10 cellular contexts compared by ENCODE assay signal in the genomic region with DNA sequence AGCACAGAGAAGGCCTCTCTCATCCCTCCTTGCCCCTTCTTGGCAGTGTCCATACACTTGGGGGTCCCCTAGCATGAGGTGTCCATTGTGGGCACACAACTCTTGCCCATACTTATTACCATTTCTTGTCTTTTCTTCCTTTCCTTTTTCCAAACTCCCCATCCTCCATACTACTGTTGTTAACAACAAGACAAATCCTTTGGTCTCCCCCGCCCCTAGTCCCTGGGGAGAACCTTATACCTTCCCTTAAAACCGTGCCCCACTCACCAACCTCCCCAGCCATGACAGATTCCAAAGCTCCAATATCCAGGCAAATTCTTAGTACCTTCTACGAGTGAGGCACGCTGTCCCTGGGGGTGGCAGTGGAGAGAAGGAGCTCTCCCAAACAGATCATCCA.
DNase-seq lines count a peak whose midpoint lies in the region; ATAC-seq and TF ChIP-seq lines count a peak whose summit lies in the region.
"Had no signal": no experiment of that assay in that cellular context is flagged by ENCODE, and none has a peak within 500 bp of the region (broad histone marks: within the 10 kb centered on the region; RNA-seq: fewer than 3 reads in every experiment).

No MANE protein-coding gene starts in this region.

- no peak overlapping the region for H3K14ac ChIP-seq in H9 (ENCODE audit: insufficient read depth, low read length)

- no peak for ATAC-seq in T-cell (replicated peaks in 1 of 4)
- no peak for ATAC-seq in HG03139 (IDR thresholded peaks at IDR 0.05; ENCODE audit: unreplicated experiment)
- ATAC-seq in HG02973 (IDR thresholded peaks at IDR 0.05; ENCODE audit: unreplicated experiment): no peak

- H4K8ac ChIP-seq in H9 (replicated peaks; ENCODE audit: insufficient read length, low read depth, low read length): no peak overlapping the region

- H3K9me3 Mint-ChIP-seq in H9 (0 out of 5 replicates have a peak, but pooled peaks cover 0 to 3% of the 10 kb centered on the region in 2 experiments), T-cell (no peaks in the 10 kb centered on the region)

- no peak overlapping the region for H4K5ac ChIP-seq in H9 (ENCODE audit: insufficient read length, low read depth, low read length)

- no peak overlapping the region for H3K4me3 Mint-ChIP-seq in H9
- H3K4me3 Mint-ChIP-seq in T-cell: peak overlapping the region in 2 of 3 donors; percentile 0 to 65

- no peak overlapping the region for H2BK20ac ChIP-seq in H9 (ENCODE audit: low read depth, low read length, poor library complexity, severe bottlenecking)

- H2BK15ac ChIP-seq in H9 (ENCODE audit: low read depth, low read length): no peak overlapping the region

- H3K9me3 ChIP-seq in H9 (ENCODE audit: control insufficient read depth, low read depth, low read length): no peaks in the 10 kb centered on the region

- peaks cover 10% of the 10 kb centered on the region; the same call in 1 of the 2 replicates for H3K4me1 ChIP-seq in H9 (ENCODE audit: insufficient read depth, low read length)

- WGBS in H9 (ENCODE audit: extremely low coverage, insufficient read length, low lambda C conversion rate): no CpG with 5 or more reads among the region's 4 CpGs

- H3K4ac ChIP-seq in H9 (ENCODE audit: low read depth, low read length): no peak overlapping the region

- no peak overlapping the region for H3K23ac ChIP-seq in H9 (ENCODE audit: insufficient read length, low read depth, low read length)

- no peak overlapping the region for H3K9ac ChIP-seq in H9 (ENCODE audit: extremely low read depth, insufficient read length, low read length)

- H3K27me3 ChIP-seq in H9 (ENCODE audit: insufficient read depth, low read length): no peaks in the 10 kb centered on the region

- DNase-seq in H9: no peak
- DNase-seq in T-cell: no peak
- peak; percentile 47 for DNase-seq in fibroblast of pulmonary artery (ENCODE audit: low read depth)
- no peak for DNase-seq in NCI-H146 (lab: John Stamatoyannopoulos, UW)
- DNase-seq in NCI-H187 treated with DMSO at 0.1 percent for 48 hours (lab: John Stamatoyannopoulos, UW): no peak
- DNase-seq: NCI-H2029 treated with DMSO at 0.1 percent for 48 hours had no signal

- H3K18ac ChIP-seq in H9 (ENCODE audit: insufficient read length, low read depth, low read length): no peak overlapping the region

- no peak overlapping the region for H3K56ac ChIP-seq in H9 (ENCODE audit: insufficient read length, low read depth, low read length)

- no peak overlapping the region for H2BK5ac ChIP-seq in H9 (ENCODE audit: insufficient read length, low read length)

- H3T11ph ChIP-seq in H9 (ENCODE audit: low read length): no peak overlapping the region

- H3K36me3 Mint-ChIP-seq in H9 (ENCODE audit: insufficient read depth in 1 of 3, low read depth in 3 of 3) (no peaks in the 10 kb centered on the region), T-cell (no peaks in the 10 kb centered on the region)

- H3K4me2 ChIP-seq in H9 (ENCODE audit: insufficient read depth, insufficient read length, low read length): no peak overlapping the region

- H3K27me3 Mint-ChIP-seq in H9 (ENCODE audit: low read depth) (no peaks in the 10 kb centered on the region; the same call in none of the 2 replicates), T-cell (peaks cover 0 to 10% of the 10 kb centered on the region in 2 donors)

- TF ChIP-seq CTCF in H9 (conservative IDR thresholded peaks at IDR 0.05) (no peak), fibroblast of pulmonary artery (IDR thresholded peaks at IDR 0.05; ENCODE audit: low read length, missing control alignments) (no peak)

- H2AK5ac ChIP-seq in H9 (ENCODE audit: insufficient read length, low read length): no peak overlapping the region

- no peaks in the 10 kb centered on the region for H3K79me1 ChIP-seq in H9 (ENCODE audit: insufficient read depth, low read depth, low read length, poor library complexity, severe bottlenecking)

- no peak overlapping the region for H2AFZ ChIP-seq in H9 (ENCODE audit: low read length)

- H3K23me2 ChIP-seq in H9 (ENCODE audit: insufficient read length, low read depth, low read length, poor library complexity, severe bottlenecking): no peaks in the 10 kb centered on the region

- no peak overlapping the region for H3K27ac ChIP-seq in H9 (ENCODE audit: insufficient read length, low read depth, low read length)
- H3K27ac ChIP-seq in skin epidermis: peak overlapping the region in 20 of 21 experiments; percentile 48 to 96 (median 89)
- H3K27ac ChIP-seq: VCaP had no signal

- H2BK12ac ChIP-seq in H9 (ENCODE audit: insufficient read length, low read depth, low read length): no peak overlapping the region

- CTCF ChIA-PET in T-cell (lab: Charles Lee): no interaction called here

- H3K4me3 ChIP-seq in fibroblast of pulmonary artery (replicated peaks; ENCODE audit: low read depth, low read length): no peak overlapping the region
- H3K4me3 ChIP-seq in skin epidermis: no peak overlapping the region

- peak overlapping the region; percentile 50 for H4K91ac ChIP-seq in H9 (ENCODE audit: insufficient read length, low read depth, low read length)

- H3K4me1 Mint-ChIP-seq in H9 (peaks cover 37 to 41% of the 10 kb centered on the region in 2 experiments), T-cell (peaks cover 50 to 78% (median 68%) of the 10 kb centered on the region in 3 donors)

- POLR2A ChIA-PET in T-cell (lab: Charles Lee): interaction anchor here in 1 of 2 donors (0.6 kb wide), 1 partner anchor 83 kb away, joined by 3 read pairs; the partner anchor contains the start of gene GAS7

- H2BK120ac ChIP-seq in H9 (ENCODE audit: low read depth, low read length, poor library complexity, severe bottlenecking): no peak overlapping the region

- H3K79me2 ChIP-seq in H9 (ENCODE audit: insufficient read depth, low read length): no peaks in the 10 kb centered on the region

- H3K27ac Mint-ChIP-seq in H9 (peak overlapping the region in 1 of 3 experiments; percentile 23; a peak in 2 of 7 replicates), T-cell (peak overlapping the region; percentile 89 to 91)

- H4K20me1 ChIP-seq in H9 (ENCODE audit: control insufficient read depth, insufficient read depth, insufficient read length): no peaks in the 10 kb centered on the region

Comparison
In these comparisons a context has a peak if more than half of its experiments do, and no peak if none do; other contexts are left out.
1. H3K4me3 Mint-ChIP-seq: peak in T-cell (2 of 3); none in H9 (0 of 2).